ENCODE assay signal across 8 cellular contexts in genomic region chr10:75400769-75401568, GRCh38. TPM values are rescaled to one million over a fixed set of nuclear protein-coding genes. Genes with fewer than 3 reads are reported as not detected.
DNase-seq lines count a peak whose midpoint lies in the region; ATAC-seq, FAIRE-seq and TF ChIP-seq lines count a peak whose summit lies in the region.

No MANE protein-coding gene starts in this region.

- H2BK15ac ChIP-seq in H1 (ENCODE audit: low read length): no peak overlapping the region

- TF ChIP-seq EP300 in H1 (IDR thresholded peaks at IDR 0.05; ENCODE audit: borderline replicate concordance in 1 of 2, low read depth in 2 of 2, low read length in 2 of 2): no peak

- H3K18ac ChIP-seq in H1 (ENCODE audit: extremely low read depth, low read length): no peak overlapping the region; the same call in 1 of the 2 replicates

- no peak for FAIRE-seq in H1 (lab: Jason Lieb, UNC)

- H2AFZ ChIP-seq in H1 (ENCODE audit: low read length): no peak overlapping the region

- POLR2A ChIA-PET in GM10248 (lab: Yijun Ruan, JAX) (no interaction called here), H1 (lab: Charles Lee; ENCODE audit: partially characterized antibody) (interaction anchor here (1.2 kb wide), 1 partner anchor 29 kb away, joined by 3 read pairs; no protein-coding TSS in a partner anchor)

- no peak overlapping the region for H2BK120ac ChIP-seq in H1 (replicated peaks; ENCODE audit: low read depth, low read length)

- TF ChIP-seq CTCF in GM10248 (IDR thresholded peaks at IDR 0.05; ENCODE audit: control extremely low read depth, extremely low read depth, low read depth, missing control alignments): no peak
- TF ChIP-seq CTCF in H1 (IDR thresholded peaks at IDR 0.05; ENCODE audit: control extremely low read depth in 1 of 3, insufficient read depth in 1 of 3, low read depth in 1 of 3, low read length in 3 of 3): no peak
- TF ChIP-seq CTCF in mucosa of descending colon (IDR thresholded peaks at IDR 0.05): no peak

- H3K23ac ChIP-seq in H1 (ENCODE audit: insufficient read length): no peak overlapping the region

- H3K36me3 ChIP-seq in H1 (ENCODE audit: control insufficient read depth in 2 of 4, insufficient read depth in 4 of 4, low read length in 3 of 4): peaks cover 0 to 8% (median 0%) of the 10 kb centered on the region in 4 experiments; a peak in 1 of 8 replicates
- no peaks in the 10 kb centered on the region for H3K36me3 ChIP-seq in mucosa of descending colon (ENCODE audit: low read depth)
- H3K36me3 ChIP-seq in urinary bladder (ENCODE audit: insufficient read depth): peaks cover 8% of the 10 kb centered on the region

- H3K27ac ChIP-seq in H1 (ENCODE audit: low read depth, low read length): no peak overlapping the region
- H3K27ac ChIP-seq in urinary bladder (ENCODE audit: low read depth): peak overlapping the region; percentile 89

- H2BK12ac ChIP-seq in H1 (ENCODE audit: low read depth, low read length): no peak overlapping the region

- peak overlapping the region; percentile 17; the same call in 1 of the 2 replicates for H4K8ac ChIP-seq in H1 (ENCODE audit: extremely low read depth, insufficient read depth, low read length)

- H3K4me1 ChIP-seq in H1 (replicated peaks in 1 of 4; ENCODE audit: control insufficient read depth in 3 of 4, insufficient read depth in 4 of 4, low read length in 3 of 4): peaks cover 8 to 50% (median 29%) of the 10 kb centered on the region in 4 experiments
- H3K4me1 ChIP-seq in mucosa of descending colon (ENCODE audit: low read depth): peaks cover 15% of the 10 kb centered on the region
- H3K4me1 ChIP-seq in urinary bladder (ENCODE audit: insufficient read depth): no peaks in the 10 kb centered on the region

- DNase-seq in ACHN (peak; percentile 72), GM10248 (ENCODE audit: extremely low spot score) (peak; percentile 33), SK-MEL-5 (ENCODE audit: low read depth, low spot score) (peak; percentile 55), H1 (ENCODE audit: low read depth in 1 of 2, low spot score in 2 of 2) (peak in 1 of 2 experiments; percentile 70), mucosa of descending colon (peak; percentile 66 to 80 (median 71))

- no peak for TF ChIP-seq POLR2A in H1 (IDR thresholded peaks at IDR 0.05; ENCODE audit: control extremely low read depth in 1 of 2, low read depth in 2 of 2, low read length in 2 of 2)

- peaks cover 79 to 99% (median 88%) of the 10 kb centered on the region in 4 experiments for H3K27me3 ChIP-seq in H1 (replicated peaks in 1 of 4; ENCODE audit: control insufficient read depth in 3 of 4, extremely low read depth in 1 of 4, insufficient read depth in 3 of 4, low read length in 3 of 4)

- H3K23me2 ChIP-seq in H1 (ENCODE audit: low read depth, low read length): peaks cover 35% of the 10 kb centered on the region

- no peaks in the 10 kb centered on the region for H3K79me2 ChIP-seq in H1 (ENCODE audit: control insufficient read depth in 1 of 2, insufficient read depth in 2 of 2, low read length in 2 of 2)

- no peak for TF ChIP-seq RAD21 in H1 (IDR thresholded peaks at IDR 0.05 in 1 of 2, conservative IDR thresholded peaks at IDR 0.05 in 1 of 2; ENCODE audit: low read depth in 2 of 2, low read length in 2 of 2)

- no peak overlapping the region for H3K14ac ChIP-seq in H1 (ENCODE audit: insufficient read length)

- H4K20me1 ChIP-seq in H1 (replicated peaks in 1 of 2; ENCODE audit: control insufficient read depth in 1 of 2, insufficient read depth in 2 of 2, low read length in 2 of 2): peaks cover 12 to 18% of the 10 kb centered on the region in 2 experiments

- H3K79me1 ChIP-seq in H1 (ENCODE audit: low read depth, low read length): no peaks in the 10 kb centered on the region

- H3K56ac ChIP-seq in H1 (replicated peaks; ENCODE audit: insufficient read length, low read depth, low read length): no peak overlapping the region

- H2BK20ac ChIP-seq in H1 (ENCODE audit: low read length): no peak overlapping the region

- H3K9ac ChIP-seq in H1 (replicated peaks in 1 of 4; ENCODE audit: extremely low read depth in 1 of 4, low read depth in 3 of 4, low read length in 3 of 4): no peak overlapping the region

- H2BK5ac ChIP-seq in H1 (ENCODE audit: low read depth, low read length): no peak overlapping the region

- H4K91ac ChIP-seq in H1 (replicated peaks; ENCODE audit: insufficient read length, low read length): no peak overlapping the region

- H4K5ac ChIP-seq in H1 (ENCODE audit: insufficient read length, low read depth, low read length): no peak overlapping the region

- H3K9me3 ChIP-seq in H1 (ENCODE audit: insufficient read depth in 2 of 2, low read depth in 1 of 2, low read length in 1 of 2) (no peaks in the 10 kb centered on the region; a peak in 1 of 4 replicates), mucosa of descending colon (no peaks in the 10 kb centered on the region)

- intact Hi-C loops in mucosa of descending colon (cut with DNase I, micrococcal nuclease): loop anchor here (5.0 to 10.0 kb wide), 3 partner anchors 104 to 636 kb away; no protein-coding TSS in a partner anchor

- WGBS in H1 (ENCODE audit: extremely low coverage in 1 of 2, insufficient coverage in 1 of 2, insufficient read length in 1 of 2, insufficient replicate concordance in 2 of 2, low coverage in 1 of 2, low lambda C conversion rate in 2 of 2, missing lambda C conversion rate in 1 of 2), 2 experiments: 3% methylated on average over 38 of the region's 68 CpGs; no CpG with 5 or more reads in 1 of the 2 experiments
- WGBS in urinary bladder: under 1% methylated on average over 68 of the region's 68 CpGs

- H3K4ac ChIP-seq in H1 (replicated peaks; ENCODE audit: insufficient read length, low read depth, low read length): no peak overlapping the region

- H3K4me3 ChIP-seq in H1 (ENCODE audit: extremely low read depth in 1 of 4, insufficient read depth in 2 of 4, low read depth in 3 of 4, low read length in 4 of 4) (peak overlapping the region; percentile 48 to 64 (median 58)), mucosa of descending colon (peak overlapping the region; percentile 57), urinary bladder (ENCODE audit: low read depth, low read length) (peak overlapping the region; percentile 79)

- CTCF ChIA-PET in GM10248 (lab: Yijun Ruan, JAX) (no interaction called here), H1 (lab: Charles Lee; ENCODE audit: partially characterized antibody) (interaction anchor here (0.9 to 2.9 kb wide), 9 partner anchors 10 to 903 kb away, joined by 3 to 8 read pairs (median 3); no protein-coding TSS in a partner anchor)

- in situ Hi-C loops in ACHN (cut with HindIII; ENCODE audit: low pct_ligation_motif_present, low pct_unique_long_range_greater_than_20kb, low sequenced_read_pairs): no loop called here
- in situ Hi-C loops in SK-MEL-5 (cut with HindIII; ENCODE audit: low pct_unique_long_range_greater_than_20kb, low sequenced_read_pairs): no loop called here

- ATAC-seq in HG03066 (IDR thresholded peaks at IDR 0.05; ENCODE audit: low read depth, unreplicated experiment): peak; percentile 18
- ATAC-seq in mucosa of descending colon: peak; percentile 29
- ATAC-seq in HG02623 (IDR thresholded peaks at IDR 0.05; ENCODE audit: unreplicated experiment): no peak

- H3K4me2 ChIP-seq in H1 (ENCODE audit: insufficient read depth in 1 of 2, low read depth in 2 of 2, low read length in 2 of 2): peak overlapping the region; percentile 91 to 97

- H2AK5ac ChIP-seq in H1 (ENCODE audit: low read depth, low read length): no peak overlapping the region

TF ChIP-seq in H1, 55 proteins besides CTCF, POLR2A, EP300 and RAD21:
- TF ChIP-seq SUZ12 (IDR thresholded peaks at IDR 0.05; ENCODE audit: low read length) (peak; percentile 89; the same call in 1 of the 2 replicates), EZH2 (IDR thresholded peaks at IDR 0.05; ENCODE audit: low read depth, low read length, severe bottlenecking) (peak; percentile 89), E2F6 (IDR thresholded peaks at IDR 0.05) (0 out of 2 replicates have a peak, but pooled peaks have one; percentile 15), POLR2AphosphoS5 (IDR thresholded peaks at IDR 0.05; ENCODE audit: low read depth, low read length) (no peak)

RNA-seq across cellular contexts. Expression of gene ZNF503, which starts 0.6 kb away (rescaled TPM):
- 1.4 and 1.6 TPM in 2 replicates for total RNA-seq in SK-MEL-5 (2014; rRNA removed; shearing (Covaris generic))
- polyA plus RNA-seq in SK-MEL-5 (2015; cell fraction: cytosol; rRNA removed): 4.9 and 5.0 TPM in 2 replicates
- 1.7 and 3.1 TPM in 2 replicates for polyA plus RNA-seq in SK-MEL-5 (2015; cell fraction: nucleus; rRNA removed)
- 0.13 and 0.27 TPM in 2 replicates for total RNA-seq in H1 (2021; fragmentation: NEBNext Ultra II Directional; extraction: Animal tissue kit (Norgen Biotek cat#: 25700))
- polyA plus RNA-seq in H1 (2011; rRNA removed): 0.03 and 0.09 TPM in 2 replicates
- polyA plus RNA-seq in H1 (2011; cell fraction: cytosol; rRNA removed): 0.05 TPM
- 0.13 TPM for polyA plus RNA-seq in H1 (2011; cell fraction: nucleus; rRNA removed)
- polyA plus RNA-seq in H1 (2012, experiment 1 of 2): 0.07 to 0.11 TPM (median 0.08 TPM) in 4 replicates
- 0.14 TPM for polyA plus RNA-seq in H1 (2012, experiment 2 of 2)
- 0.20 TPM for polyA plus RNA-seq in H1 (2013, experiment 1 of 2)
- 0.13 TPM for polyA plus RNA-seq in H1 (2013, experiment 2 of 2)
- not detected in 2 replicates for polyA minus RNA-seq in H1 (2011; rRNA and poly(A)+ RNA removed)
- not detected for polyA minus RNA-seq in H1 (2011; cell fraction: cytosol; rRNA and poly(A)+ RNA removed)
- polyA minus RNA-seq in H1 (2011; cell fraction: nucleus; rRNA and poly(A)+ RNA removed): 0.20 TPM
- 10 to 100 TPM in 1 of 3 donors, 1 to 10 TPM in 2; 3.7 to 32.3 (median 6.1) TPM for total RNA-seq in mucosa of descending colon
- total RNA-seq in urinary bladder: 12.1 TPM
- polyA plus RNA-seq in urinary bladder: 31.1 TPM

RNA-seq across cellular contexts. Expression of gene LRMDA, which starts 30.5 kb away (rescaled TPM):
- 25.2 and 70.7 TPM in 2 replicates for total RNA-seq in SK-MEL-5 (2014; rRNA removed; shearing (Covaris generic))
- polyA plus RNA-seq in SK-MEL-5 (2015; cell fraction: cytosol; rRNA removed): 3.3 and 5.9 TPM in 2 replicates
- polyA plus RNA-seq in SK-MEL-5 (2015; cell fraction: nucleus; rRNA removed): not detected in 2 replicates
- total RNA-seq in H1 (2021; fragmentation: NEBNext Ultra II Directional; extraction: Animal tissue kit (Norgen Biotek cat#: 25700)): 0.86 and 2.4 TPM in 2 replicates
- polyA plus RNA-seq in H1 (2011; rRNA removed) (0.52 and 2.8 TPM in 2 replicates), urinary bladder (7.9 TPM)
- polyA plus RNA-seq in H1 (2011; cell fraction: cytosol; rRNA removed): 1.9 TPM
- 2.3 TPM for polyA plus RNA-seq in H1 (2011; cell fraction: nucleus; rRNA removed)
- 1.3 to 4.1 TPM (median 3.0 TPM) in 4 replicates for polyA plus RNA-seq in H1 (2012, experiment 1 of 2)
- polyA plus RNA-seq in H1 (2012, experiment 2 of 2): 0.24 TPM
- 0.24 TPM for polyA plus RNA-seq in H1 (2013, experiment 1 of 2)
- 0.39 TPM for polyA plus RNA-seq in H1 (2013, experiment 2 of 2)
- polyA minus RNA-seq in H1 (2011; rRNA and poly(A)+ RNA removed): 0.63 and 4.4 TPM in 2 replicates
- polyA minus RNA-seq in H1 (2011; cell fraction: cytosol; rRNA and poly(A)+ RNA removed): 1.1 TPM
- polyA minus RNA-seq in H1 (2011; cell fraction: nucleus; rRNA and poly(A)+ RNA removed): 5.4 TPM
- total RNA-seq in mucosa of descending colon (10 to 100 TPM in 2 of 3 donors, 1 to 10 TPM in 1; 9.4 to 14.9 (median 10.3) TPM), urinary bladder (17.7 TPM)
